ENCODE assay signal across 9 cellular contexts in the genomic region with DNA sequence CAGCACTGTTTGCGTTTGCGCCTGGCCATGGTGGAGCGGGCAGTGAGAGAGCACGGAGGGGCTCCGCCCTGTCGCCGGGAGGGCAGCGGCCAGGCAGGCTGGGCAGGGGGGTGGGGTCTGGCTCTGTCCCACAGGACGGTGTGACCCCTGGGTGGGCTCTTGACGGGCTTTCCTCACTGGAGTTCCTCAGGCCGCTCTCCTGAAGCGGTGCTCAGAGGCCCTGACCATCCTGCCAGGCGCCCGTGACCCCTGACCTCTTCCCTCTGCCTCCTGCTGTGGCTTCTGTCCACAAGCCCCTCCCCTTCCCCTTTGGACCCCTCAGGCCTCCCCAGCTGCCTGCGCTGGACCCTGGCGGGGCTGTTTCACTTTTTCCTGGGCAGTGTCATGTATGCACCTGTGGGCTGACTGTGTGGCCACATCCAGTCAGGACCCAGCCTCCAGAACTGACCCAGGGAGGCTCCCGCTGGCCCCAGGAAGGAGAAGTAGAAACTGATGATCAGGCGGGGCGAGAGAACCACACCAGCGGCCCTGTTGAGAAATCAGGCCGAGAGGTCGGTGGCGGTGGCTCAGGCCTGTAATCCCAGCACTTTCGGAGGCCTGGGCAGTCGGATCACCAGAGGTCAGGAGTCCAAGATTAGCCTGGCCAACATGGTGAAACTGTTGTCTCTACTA.
DNase-seq lines count a peak whose midpoint lies in the region; ATAC-seq lines count a peak whose summit lies in the region.
"Had no signal": no experiment of that assay in that cellular context is flagged by ENCODE, and none has a peak within 500 bp of the region (broad histone marks: within the 10 kb centered on the region; RNA-seq: fewer than 3 reads in every experiment).

No MANE protein-coding gene starts in this region.

- H3K9ac ChIP-seq in muscle layer of colon (ENCODE audit: low read length) = peak overlapping the region; percentile 23

- peaks cover 51% of the 10 kb centered on the region for H3K4me1 ChIP-seq in muscle layer of colon (ENCODE audit: insufficient read depth, low read length)

- peak; percentile 85 for DNase-seq in CD1c-positive myeloid dendritic cell (ENCODE audit: extremely low spot score)
- DNase-seq in NOMO-1 treated with DMSO at 0.1 percent for 48 hours (lab: John Stamatoyannopoulos, UW; ENCODE audit: unreplicated experiment) = peak; percentile 57
- DNase-seq in ecto neural progenitor cell (ENCODE audit: low spot score) = peak; percentile 83
- DNase-seq in kidney tubule cell (ENCODE audit: low spot score) = no peak
- DNase-seq: left cardiac atrium had no signal

- ATAC-seq in HG02678 (IDR thresholded peaks at IDR 0.05; ENCODE audit: unreplicated experiment) = no peak
- ATAC-seq in GM18907 (IDR thresholded peaks at IDR 0.05; ENCODE audit: unreplicated experiment) = no peak
- no peak for ATAC-seq in GM19023 (IDR thresholded peaks at IDR 0.05; ENCODE audit: unreplicated experiment)

- peak overlapping the region; percentile 67 to 97 for H3K4me3 ChIP-seq in muscle layer of colon (ENCODE audit: low read depth in 1 of 2, low read length in 2 of 2)

- no peaks in the 10 kb centered on the region for H3K9me3 ChIP-seq in muscle layer of colon (ENCODE audit: low read length)

- H3K27me3 ChIP-seq in muscle layer of colon (ENCODE audit: control insufficient read depth in 1 of 2, insufficient read depth in 2 of 2, low read length in 2 of 2) = no peaks in the 10 kb centered on the region

- peak overlapping the region; percentile 83 for H3K27ac ChIP-seq in muscle layer of colon (ENCODE audit: low read depth, low read length)

- H3K36me3 ChIP-seq in muscle layer of colon (ENCODE audit: insufficient read depth, low read length) = peaks cover 40% of the 10 kb centered on the region
